In the genomic region with DNA sequence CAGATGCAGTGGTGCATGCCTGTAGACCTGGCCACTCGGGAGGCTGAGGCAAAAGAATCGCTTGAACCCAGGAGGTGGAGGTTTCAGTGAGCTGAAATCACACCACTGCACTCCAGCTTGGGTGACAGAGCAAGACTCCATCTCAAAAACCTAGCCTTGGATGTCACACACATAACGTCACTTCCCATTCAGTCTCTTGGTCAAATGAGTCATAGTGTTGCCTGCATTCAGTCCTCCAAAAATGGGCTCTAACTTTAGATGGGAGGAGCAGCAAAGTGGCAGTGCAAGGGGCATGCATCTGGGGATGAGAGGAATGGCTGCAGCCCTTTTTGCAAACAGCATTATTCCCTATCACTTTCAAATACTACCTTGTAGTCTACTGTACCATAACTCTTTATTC, we compare ENCODE assay signal across 18 cellular contexts.
DNase-seq lines count a peak whose midpoint lies in the region; ATAC-seq and TF ChIP-seq lines count a peak whose summit lies in the region.
"Had no signal": no experiment of that assay in that cellular context is flagged by ENCODE, and none has a peak within 500 bp of the region (broad histone marks: within the 10 kb centered on the region; RNA-seq: fewer than 3 reads in every experiment).

No MANE protein-coding gene starts in this region.

- H2AK5ac ChIP-seq in mesenchymal stem cell (ENCODE audit: low read length, severe bottlenecking) = no peak overlapping the region

- no peak overlapping the region for H3K4me2 ChIP-seq in mesenchymal stem cell (ENCODE audit: low read length, poor library complexity, severe bottlenecking)
- H3K4me2 ChIP-seq: GM23338 had no signal

- no peak overlapping the region for H3K18ac ChIP-seq in mesenchymal stem cell (ENCODE audit: low read depth in 1 of 2, low read length in 2 of 2)

- H2BK120ac ChIP-seq in mesenchymal stem cell (ENCODE audit: low read depth, low read length) = no peak overlapping the region

- no peak overlapping the region for H3K9ac ChIP-seq in mesenchymal stem cell (ENCODE audit: low read length)

- no peaks in the 10 kb centered on the region for H3K79me1 ChIP-seq in mesenchymal stem cell (replicated peaks; ENCODE audit: low read length, poor library complexity, severe bottlenecking)

- H3K23ac ChIP-seq in mesenchymal stem cell (ENCODE audit: low read length in 2 of 2) = no peak overlapping the region

- ATAC-seq in GM19351 (IDR thresholded peaks at IDR 0.05; ENCODE audit: unreplicated experiment) (peak; percentile 62), GM21786 (IDR thresholded peaks at IDR 0.05; ENCODE audit: unreplicated experiment) (no peak), GM19035 (IDR thresholded peaks at IDR 0.05; ENCODE audit: unreplicated experiment) (no peak)
- ATAC-seq: GM23338 had no signal

- H2BK12ac ChIP-seq in mesenchymal stem cell (ENCODE audit: low read length in 2 of 2) = no peak overlapping the region

- no peaks in the 10 kb centered on the region for H3K27me3 ChIP-seq in mesenchymal stem cell (ENCODE audit: control insufficient read depth in 1 of 2, insufficient read depth in 1 of 2, low read length in 2 of 2)
- H3K27me3 ChIP-seq: SJCRH30 had no signal

- H3K27ac ChIP-seq in mesenchymal stem cell (ENCODE audit: low read length, poor library complexity, severe bottlenecking) = no peak overlapping the region
- H3K27ac ChIP-seq: SJCRH30 had no signal

- H4K8ac ChIP-seq in mesenchymal stem cell (ENCODE audit: low read length) = no peak overlapping the region

- DNase-seq in A172 (ENCODE audit: low spot score) (peak; percentile 21), NB4 (ENCODE audit: low read depth) (peak; percentile 4), astrocyte of the hippocampus (ENCODE audit: low read depth, low spot score) (peak; percentile 33), mesenchymal stem cell (no peak), NCI-H2107 treated with DMSO at 0.1 percent for 48 hours (lab: John Stamatoyannopoulos, UW; ENCODE audit: unreplicated experiment) (no peak)
- DNase-seq: ACHN, AML-193, Caco-2, KBM-7, NCI-H1417, NCI-H187 treated with DMSO at 0.1 percent for 48 hours, NCI-H446 treated with DMSO at 0.1 percent for 48 hours, SJCRH30, SW 1271 had no signal

- H4K91ac ChIP-seq in mesenchymal stem cell (ENCODE audit: low read length) = no peak overlapping the region

- H2AFZ ChIP-seq in mesenchymal stem cell (ENCODE audit: low read depth, low read length) = no peak overlapping the region
- H2AFZ ChIP-seq: GM23338 had no signal

- no peaks in the 10 kb centered on the region for H3K36me3 ChIP-seq in mesenchymal stem cell (ENCODE audit: control insufficient read depth in 1 of 2, insufficient read depth in 2 of 2, low read depth in 1 of 2, low read length in 2 of 2)
- H3K36me3 ChIP-seq: SJCRH30 had no signal

- TF ChIP-seq CTCF in NB4 (IDR thresholded peaks at IDR 0.05; ENCODE audit: low read depth, low read length) = no peak

- WGBS in mesenchymal stem cell = 64% methylated on average over 3 of the region's 3 CpGs

- TF ChIP-seq POLR2A in NB4 (IDR thresholded peaks at IDR 0.05; ENCODE audit: extremely low read depth, insufficient read length) = no peak

- no peak overlapping the region for H3K14ac ChIP-seq in mesenchymal stem cell (ENCODE audit: low read length in 2 of 2)

- no peak overlapping the region for H3K4ac ChIP-seq in mesenchymal stem cell (ENCODE audit: low read depth in 1 of 2, low read length in 2 of 2)

- no peaks in the 10 kb centered on the region for H3K4me1 ChIP-seq in mesenchymal stem cell (ENCODE audit: control insufficient read depth, insufficient read depth, low read depth, low read length)
- H3K4me1 ChIP-seq: Caco-2 had no signal

- H2BK5ac ChIP-seq in mesenchymal stem cell (ENCODE audit: low read depth, low read length, poor library complexity, severe bottlenecking) = no peak overlapping the region

- H3K9me3 ChIP-seq in mesenchymal stem cell (ENCODE audit: control insufficient read depth, low read length) = no peaks in the 10 kb centered on the region
- H3K9me3 ChIP-seq: Caco-2, SJCRH30 had no signal

- no peak overlapping the region for H3K4me3 ChIP-seq in NB4 (ENCODE audit: low read depth, low read length)
- no peak overlapping the region for H3K4me3 ChIP-seq in mesenchymal stem cell (ENCODE audit: insufficient read depth in 1 of 2, low read depth in 1 of 2, low read length in 2 of 2)
- H3K4me3 ChIP-seq: GM23338, SJCRH30 had no signal

- no peak overlapping the region for H2BK15ac ChIP-seq in mesenchymal stem cell (ENCODE audit: low read depth, poor library complexity, severe bottlenecking)

Comparison
In these comparisons a context has a peak if more than half of its experiments do, and no peak if none do; other contexts are left out.
1. DNase-seq: peak in A172 (single experiment), NB4 (single experiment) and astrocyte of the hippocampus (single experiment); none in mesenchymal stem cell (single experiment) and NCI-H2107 treated with DMSO at 0.1 percent for 48 hours (single experiment).